1 cellular context compared by ENCODE assay signal in the genomic region with DNA sequence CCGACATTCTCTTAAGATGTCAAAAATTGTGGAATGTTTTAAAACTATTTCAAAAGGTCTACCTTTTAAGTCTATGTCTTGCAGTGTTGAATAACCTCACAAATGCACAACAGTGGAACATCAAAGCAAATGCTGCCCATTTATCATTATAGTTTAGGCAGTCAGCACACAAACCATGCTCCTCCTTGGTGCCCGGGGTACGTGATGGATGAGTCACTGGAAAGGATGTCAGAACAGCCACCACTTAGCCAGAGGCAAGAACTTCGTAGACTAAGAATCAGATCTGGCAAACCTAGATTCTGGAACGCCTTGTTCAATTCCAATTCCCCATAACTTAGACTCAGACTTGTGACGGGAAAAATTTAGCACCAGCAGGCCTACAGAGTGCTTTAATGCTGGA.
TF ChIP-seq lines count a peak whose summit lies in the region.

No MANE protein-coding gene starts in this region.

TF ChIP-seq in WTC11, 78 proteins besides CTCF, POLR2A, EP300 and RAD21 (continued from another document):
- TF ChIP-seq RORB (CRISPR knock-in tag; IDR thresholded peaks at IDR 0.05) (no peak), ZNF138 (CRISPR knock-in tag; conservative IDR thresholded peaks at IDR 0.05) (no peak), ZNF121 (CRISPR knock-in tag; IDR thresholded peaks at IDR 0.05) (no peak)
- TF ChIP-seq, protein P1, sequence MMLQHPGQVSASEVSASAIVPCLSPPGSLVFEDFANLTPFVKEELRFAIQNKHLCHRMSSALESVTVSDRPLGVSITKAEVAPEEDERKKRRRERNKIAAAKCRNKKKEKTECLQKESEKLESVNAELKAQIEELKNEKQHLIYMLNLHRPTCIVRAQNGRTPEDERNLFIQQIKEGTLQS (CRISPR knock-in tag; conservative IDR thresholded peaks at IDR 0.05): no peak
- TF ChIP-seq, protein P2, sequence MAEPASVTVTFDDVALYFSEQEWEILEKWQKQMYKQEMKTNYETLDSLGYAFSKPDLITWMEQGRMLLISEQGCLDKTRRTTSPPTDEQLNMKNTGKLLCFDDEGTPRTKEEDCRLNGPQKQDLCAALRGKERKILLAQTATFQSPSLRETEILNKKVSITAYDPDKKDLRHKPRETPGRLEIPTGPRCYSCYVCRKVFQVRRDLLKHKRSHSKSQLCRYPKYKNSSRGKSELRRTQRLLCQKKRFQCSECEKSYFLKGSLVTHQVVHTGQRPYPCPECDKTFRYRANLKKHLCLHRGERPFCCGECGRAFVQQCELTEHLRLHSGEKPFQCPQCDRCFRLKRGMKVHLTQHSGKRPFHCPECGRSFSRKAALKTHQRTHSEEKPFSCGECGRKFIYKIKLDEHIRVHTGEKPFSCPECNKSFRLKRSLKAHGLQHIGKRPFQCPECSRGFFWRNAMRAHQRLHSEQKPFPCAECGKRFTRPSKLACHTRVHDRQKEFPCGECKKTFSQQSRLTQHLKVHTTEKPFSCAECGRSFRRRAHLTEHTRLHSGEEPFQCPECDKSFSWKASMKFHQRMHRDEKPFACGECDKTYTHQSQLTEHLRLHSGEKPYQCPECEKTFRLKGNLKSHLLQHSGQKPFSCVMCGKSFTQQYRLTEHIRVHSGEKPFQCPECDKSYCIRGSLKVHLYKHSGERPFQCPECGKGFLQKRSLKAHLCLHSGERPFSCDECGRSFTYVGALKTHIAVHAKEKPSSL (CRISPR knock-in tag; conservative IDR thresholded peaks at IDR 0.05): no peak
- TF ChIP-seq, protein P3, sequence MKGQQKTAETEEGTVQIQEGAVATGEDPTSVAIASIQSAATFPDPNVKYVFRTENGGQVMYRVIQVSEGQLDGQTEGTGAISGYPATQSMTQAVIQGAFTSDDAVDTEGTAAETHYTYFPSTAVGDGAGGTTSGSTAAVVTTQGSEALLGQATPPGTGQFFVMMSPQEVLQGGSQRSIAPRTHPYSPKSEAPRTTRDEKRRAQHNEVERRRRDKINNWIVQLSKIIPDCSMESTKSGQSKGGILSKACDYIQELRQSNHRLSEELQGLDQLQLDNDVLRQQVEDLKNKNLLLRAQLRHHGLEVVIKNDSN (CRISPR knock-in tag; IDR thresholded peaks at IDR 0.05): no peak
- TF ChIP-seq, protein P4, sequence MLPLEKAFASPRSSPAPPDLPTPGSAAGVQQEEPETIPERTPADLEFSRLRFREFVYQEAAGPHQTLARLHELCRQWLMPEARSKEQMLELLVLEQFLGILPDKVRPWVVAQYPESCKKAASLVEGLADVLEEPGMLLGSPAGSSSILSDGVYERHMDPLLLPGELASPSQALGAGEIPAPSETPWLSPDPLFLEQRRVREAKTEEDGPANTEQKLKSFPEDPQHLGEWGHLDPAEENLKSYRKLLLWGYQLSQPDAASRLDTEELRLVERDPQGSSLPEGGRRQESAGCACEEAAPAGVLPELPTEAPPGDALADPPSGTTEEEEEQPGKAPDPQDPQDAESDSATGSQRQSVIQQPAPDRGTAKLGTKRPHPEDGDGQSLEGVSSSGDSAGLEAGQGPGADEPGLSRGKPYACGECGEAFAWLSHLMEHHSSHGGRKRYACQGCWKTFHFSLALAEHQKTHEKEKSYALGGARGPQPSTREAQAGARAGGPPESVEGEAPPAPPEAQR (CRISPR knock-in tag; IDR thresholded peaks at IDR 0.05): no peak
